33 cellular contexts compared by ENCODE assay signal in genomic region chr6:88987922-88988321, GRCh38.
"Had no signal": no experiment of that assay in that cellular context is flagged by ENCODE, and none has a peak within 500 bp of the region (broad histone marks: within the 10 kb centered on the region; RNA-seq: fewer than 3 reads in every experiment).

No MANE protein-coding gene starts in this region.

- H3K27ac ChIP-seq: ascending aorta, brain microvascular endothelial cell, breast epithelium, cardiac muscle cell had no signal

- H3K36me3 ChIP-seq: adrenal gland, ascending aorta, brain microvascular endothelial cell, breast epithelium, cardiac muscle cell had no signal

- H3K4me1 ChIP-seq: breast epithelium had no signal

- H3K9me3 ChIP-seq: adrenal gland, ascending aorta, body of pancreas, breast epithelium had no signal

- DNase-seq: activated effector memory CD4-positive, alpha-beta T cell treated with anti-CD3 and anti-CD28 coated beads, Interleukin-2, amount 50 U/mL, for 16 hours; activated effector memory CD4-positive, alpha-beta T cell treated with Interleukin-2 at 50 U/mL for 16 hours; activated gamma-delta T cell; activated gamma-delta T cell treated with Interleukin-2 at 50 U/mL for 16 hours; activated naive CD4-positive, alpha-beta T cell; activated naive CD4-positive, alpha-beta T cell treated with anti-CD3 and anti-CD28 coated beads for 36 hours; activated naive CD4-positive, alpha-beta T cell treated with anti-CD3 and anti-CD28 coated beads, Interleukin-2, amount 10 ng/mL, durations not matched to agents 7 days and 5 days; activated naive CD4-positive, alpha-beta T cell treated with anti-CD3 and anti-CD28 coated beads, Interleukin-2, amount 50 U/mL, for 16 hours; activated naive CD4-positive, alpha-beta T cell treated with Interleukin-2 at 50 U/mL for 16 hours; activated naive CD8-positive, alpha-beta T cell treated with anti-CD3 and anti-CD28 coated beads for 36 hours; activated naive CD8-positive, alpha-beta T cell treated with anti-CD3 and anti-CD28 coated beads, Interleukin-2, amount 10 ng/mL, durations not matched to agents 7 days and 5 days; activated naive CD8-positive, alpha-beta T cell treated with anti-CD3 and anti-CD28 coated beads, Interleukin-2, amount 50 U/mL, for 24 hours; activated T-cell treated with anti-CD3 and anti-CD28 coated beads, Interleukin-2, amount 50 U/mL, for 4 hours; activated T-cell treated with anti-CD3 and anti-CD28 coated beads, Interleukin-2, amount 50 U/mL, for 48 hours; activated T-cell treated with anti-CD3 and anti-CD28 coated beads, Interleukin-2, amount 50 U/mL, for 72 hours; adrenal gland; amniotic stem cell; amygdala; anterior cingulate cortex; aorta; body of pancreas; brain microvascular endothelial cell; caudate nucleus; central memory CD4-positive, alpha-beta T cell; cerebellar nuclear complex had no signal

- H3K4me3 ChIP-seq: adrenal gland, ascending aorta, body of pancreas, breast epithelium, cardiac muscle cell had no signal

- ATAC-seq: activated naive CD4-positive, alpha-beta T cell treated with anti-CD3 and anti-CD28 coated beads, Interleukin-2, amount 50 U/mL, for 72 hours; activated naive CD8-positive, alpha-beta T cell treated with anti-CD3 and anti-CD28 coated beads, Interleukin-2, amount 50 U/mL, for 24 hours; activated T-cell treated with anti-CD3 and anti-CD28 coated beads, Interleukin-2, amount 50 U/mL, for 4 hours; activated T-cell treated with anti-CD3 and anti-CD28 coated beads, Interleukin-2, amount 50 U/mL, for 72 hours; activated T-helper 17 cell treated with anti-CD3 and anti-CD28 coated beads, Interleukin-2, amount 50 U/mL, for 72 hours; body of pancreas had no signal

- FAIRE-seq: astrocyte, bronchial epithelial cell, colon had no signal

- H3K27me3 ChIP-seq: adrenal gland, ascending aorta, body of pancreas, brain microvascular endothelial cell, breast epithelium, cardiac muscle cell had no signal
